ENCODE assay signal across 11 cellular contexts in genomic region chr6:44224978-44225330, GRCh38. TPM values are rescaled to one million over a fixed set of nuclear protein-coding genes. Genes with fewer than 3 reads are reported as not detected.
A peak's percentile ranks its signal among the peaks of the same experiment; 100 is the strongest.
DNase-seq lines count a peak whose midpoint lies in the region; ATAC-seq and TF ChIP-seq lines count a peak whose summit lies in the region.
"Had no signal": no experiment of that assay in that cellular context is flagged by ENCODE, and none has a peak within 500 bp of the region (broad histone marks: within the 10 kb centered on the region; RNA-seq: fewer than 3 reads in every experiment).

No MANE protein-coding gene starts in this region.

- no peak for DNase-seq in HL-60 (ENCODE audit: low read depth in 1 of 2, low spot score in 1 of 2)
- DNase-seq in activated naive CD8-positive, alpha-beta T cell treated with anti-CD3 and anti-CD28 coated beads, Interleukin-2, amount 50 U/mL, for 24 hours: no peak
- DNase-seq in neural crest cell (ENCODE audit: low read depth, low spot score): no peak
- DNase-seq in stimulated activated naive CD4-positive, alpha-beta T cell (lab: John Stamatoyannopoulos, UW): no peak
- DNase-seq in NCI-H2029 treated with DMSO at 0.1 percent for 48 hours (lab: John Stamatoyannopoulos, UW): no peak
- DNase-seq in NCI-H774 (lab: John Stamatoyannopoulos, UW): no peak
- DNase-seq: NCI-H1417 treated with DMSO at 0.1 percent for 48 hours had no signal

- peaks cover 42% of the 10 kb centered on the region for H3K4me1 Mint-ChIP-seq in activated naive CD8-positive, alpha-beta T cell treated with anti-CD3 and anti-CD28 coated beads, Interleukin-2, amount 50 U/mL, for 24 hours
- H3K4me1 Mint-ChIP-seq in neural crest cell: peaks cover 47% of the 10 kb centered on the region

- no peak for ATAC-seq in activated naive CD8-positive, alpha-beta T cell treated with anti-CD3 and anti-CD28 coated beads, Interleukin-2, amount 50 U/mL, for 24 hours
- no peak for ATAC-seq in GM18520 (IDR thresholded peaks at IDR 0.05; ENCODE audit: unreplicated experiment)

- H3K9me3 Mint-ChIP-seq in activated naive CD8-positive, alpha-beta T cell treated with anti-CD3 and anti-CD28 coated beads, Interleukin-2, amount 50 U/mL, for 24 hours: no peaks in the 10 kb centered on the region
- no peaks in the 10 kb centered on the region for H3K9me3 Mint-ChIP-seq in neural crest cell

- H3K4me3 Mint-ChIP-seq in activated naive CD8-positive, alpha-beta T cell treated with anti-CD3 and anti-CD28 coated beads, Interleukin-2, amount 50 U/mL, for 24 hours: peak overlapping the region; percentile 91
- H3K4me3 Mint-ChIP-seq in neural crest cell: peak overlapping the region; percentile 90

- H3K4me3 ChIP-seq in HL-60 (replicated peaks; ENCODE audit: insufficient read depth, low read length): peak overlapping the region; percentile 78

- H3K36me3 Mint-ChIP-seq in activated naive CD8-positive, alpha-beta T cell treated with anti-CD3 and anti-CD28 coated beads, Interleukin-2, amount 50 U/mL, for 24 hours (ENCODE audit: low read depth): peaks cover 23% of the 10 kb centered on the region
- H3K36me3 Mint-ChIP-seq in neural crest cell (ENCODE audit: low read depth): no peaks in the 10 kb centered on the region

- H3K27me3 ChIP-seq in HL-60 (ENCODE audit: insufficient read depth, poor library complexity, severe bottlenecking): no peaks in the 10 kb centered on the region

- peak overlapping the region; percentile 75 for H3K27ac ChIP-seq in C4-2B
- H3K27ac ChIP-seq in HL-60 (replicated peaks): peak overlapping the region; percentile 86

- TF ChIP-seq CTCF in C4-2B (conservative IDR thresholded peaks at IDR 0.05): no peak
- no peak for TF ChIP-seq CTCF in HL-60 (IDR thresholded peaks at IDR 0.05; ENCODE audit: insufficient read depth, low read length)
- TF ChIP-seq CTCF in neural crest cell (conservative IDR thresholded peaks at IDR 0.05): no peak

- H3K27ac Mint-ChIP-seq in activated naive CD8-positive, alpha-beta T cell treated with anti-CD3 and anti-CD28 coated beads, Interleukin-2, amount 50 U/mL, for 24 hours: peak overlapping the region; percentile 88
- no peak overlapping the region for H3K27ac Mint-ChIP-seq in neural crest cell (ENCODE audit: unreplicated experiment)

- peaks cover 2% of the 10 kb centered on the region for H3K27me3 Mint-ChIP-seq in activated naive CD8-positive, alpha-beta T cell treated with anti-CD3 and anti-CD28 coated beads, Interleukin-2, amount 50 U/mL, for 24 hours
- peaks cover 5% of the 10 kb centered on the region for H3K27me3 Mint-ChIP-seq in neural crest cell (ENCODE audit: low read depth)

RNA-seq across cellular contexts. Expression of gene SLC29A1, which starts 1.6 kb away (rescaled TPM):
- total RNA-seq in neural crest cell: 54.8 and 55.0 TPM in 2 replicates

RNA-seq across cellular contexts. Expression of gene MYMX, which starts 8.2 kb away (rescaled TPM):
- total RNA-seq in neural crest cell: not detected in 2 replicates
- total RNA-seq: Daoy, mononuclear cell had no signal

RNA-seq across cellular contexts. Expression of gene HSP90AB1, which starts 21.9 kb away (rescaled TPM):
- total RNA-seq in neural crest cell: 1,508 and 1,541 TPM in 2 replicates

RNA-seq across cellular contexts. Expression of gene SLC35B2, which starts 32.4 kb away (rescaled TPM):
- 70.5 and 77.7 TPM in 2 replicates for total RNA-seq in neural crest cell

RNA-seq across cellular contexts. Expression of gene NFKBIE, which starts 40.4 kb away (rescaled TPM):
- 16.1 and 20.2 TPM in 2 replicates for total RNA-seq in neural crest cell
